Comparison of ENCODE assay signal across 34 cellular contexts in the genomic region with DNA sequence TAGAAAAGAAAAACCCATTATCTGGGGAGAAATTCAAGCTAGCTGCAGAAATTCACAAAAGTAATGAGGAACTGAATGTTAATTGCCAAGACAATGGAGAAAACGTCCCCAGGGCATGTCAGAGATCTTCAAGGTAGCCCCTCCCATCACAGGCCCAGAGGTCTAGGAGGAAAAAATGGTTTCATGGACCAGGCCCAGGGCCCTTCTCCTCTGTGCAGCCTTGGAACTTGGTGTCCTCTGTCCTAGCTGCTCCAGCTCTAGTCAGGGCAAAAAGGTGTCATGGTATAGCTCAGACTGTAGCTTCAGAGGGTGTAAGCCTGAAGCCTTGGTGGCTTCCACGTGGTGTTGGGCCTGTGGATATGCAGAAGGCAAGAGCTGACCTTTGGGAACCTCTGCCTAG.
"Had no signal": no experiment of that assay in that cellular context is flagged by ENCODE, and none has a peak within 500 bp of the region (broad histone marks: within the 10 kb centered on the region; RNA-seq: fewer than 3 reads in every experiment).

No MANE protein-coding gene starts in this region.

- H3K4me3 ChIP-seq: coronary artery, dorsolateral prefrontal cortex, esophagus squamous epithelium, gastroesophageal sphincter had no signal

- H3K4me1 Mint-ChIP-seq: activated B cell treated with CpG ODN at 0.5 μM for 24 hours; activated T-helper 17 cell treated with anti-CD3 and anti-CD28 coated beads, Interleukin-2, amount 50 U/mL, for 72 hours; central memory CD8-positive, alpha-beta T cell; endodermal cell; T-helper 17 cell had no signal

- DNase-seq: activated B cell treated with CpG ODN at 0.5 μM for 24 hours; activated CD4-positive, alpha-beta T cell treated with anti-CD3 and anti-CD28 coated beads for 48 hours; activated CD4-positive, alpha-beta T cell treated with anti-CD3 and anti-CD28 coated beads, Interleukin-2, amount 50 U/mL, for 1 hour; activated CD4-positive, alpha-beta T cell treated with anti-CD3 and anti-CD28 coated beads, Interleukin-2, amount 50 U/mL, for 48 hours; activated CD8-positive, alpha-beta memory T cell treated with anti-CD3 and anti-CD28 coated beads for 24 hours; activated CD8-positive, alpha-beta T cell treated with anti-CD3 and anti-CD28 coated beads for 36 hours; activated effector memory CD4-positive, alpha-beta T cell treated with Interleukin-2 at 50 U/mL for 16 hours; activated gamma-delta T cell treated with Interleukin-2 at 50 U/mL for 16 hours; activated naive CD4-positive, alpha-beta T cell treated with anti-CD3 and anti-CD28 coated beads, Interleukin-2, amount 50 U/mL, for 16 hours; activated naive CD4-positive, alpha-beta T cell treated with Interleukin-2 at 50 U/mL for 16 hours; activated T-cell treated with anti-CD3 and anti-CD28 coated beads, Interleukin-2, amount 50 U/mL, for 4 hours; amniotic stem cell; anterior cingulate cortex; brain microvascular endothelial cell; dorsolateral prefrontal cortex; effector memory CD4-positive, alpha-beta T cell; endodermal cell; erythroblast; esophagus squamous epithelium; foreskin melanocyte; T-helper 1 cell; T-helper 17 cell; T1000; WERI-Rb-1 had no signal

- H3K4me1 ChIP-seq: esophagus squamous epithelium, gastroesophageal sphincter had no signal

- H3K27me3 Mint-ChIP-seq: activated B cell treated with CpG ODN at 0.5 μM for 24 hours; activated CD8-positive, alpha-beta T cell treated with anti-CD3 and anti-CD28 coated beads for 36 hours; activated naive CD8-positive, alpha-beta T cell; central memory CD8-positive, alpha-beta T cell; dendritic cell treated with granulocyte-macrophage colony-stimulating factor and Interleukin-4, amounts not matched to agents 40 ng/mL and 50 ng/mL, for 4 days; T-helper 17 cell had no signal

- H3K27ac Mint-ChIP-seq: activated B cell treated with CpG ODN at 0.5 μM for 24 hours; activated CD8-positive, alpha-beta T cell treated with anti-CD3 and anti-CD28 coated beads for 36 hours; activated naive CD8-positive, alpha-beta T cell; activated T-helper 17 cell treated with anti-CD3 and anti-CD28 coated beads, Interleukin-2, amount 50 U/mL, for 72 hours; dendritic cell treated with granulocyte-macrophage colony-stimulating factor and Interleukin-4, amounts not matched to agents 40 ng/mL and 50 ng/mL, for 4 days; endodermal cell; T-helper 17 cell; T-helper 2 cell treated with Interferon-gamma antibody and Interleukin-4, amounts not matched to agents 5 μg/mL and 100 μg/mL, for 36 hours had no signal

- H3K27me3 ChIP-seq: brain microvascular endothelial cell, dorsolateral prefrontal cortex, esophagus squamous epithelium, gastroesophageal sphincter had no signal

- FAIRE-seq: astrocyte, bronchial epithelial cell had no signal

- H3K36me3 ChIP-seq: brain microvascular endothelial cell, esophagus squamous epithelium, gastroesophageal sphincter, WERI-Rb-1 had no signal

- H3K4me3 Mint-ChIP-seq: activated B cell treated with CpG ODN at 0.5 μM for 24 hours; activated CD8-positive, alpha-beta T cell treated with anti-CD3 and anti-CD28 coated beads for 36 hours; activated naive CD8-positive, alpha-beta T cell; activated T-cell treated with anti-CD3 and anti-CD28 coated beads, Interleukin-2, amount 50 U/mL, for 4 hours; activated T-helper 17 cell treated with anti-CD3 and anti-CD28 coated beads, Interleukin-2, amount 50 U/mL, for 72 hours; central memory CD8-positive, alpha-beta T cell; dendritic cell treated with granulocyte-macrophage colony-stimulating factor and Interleukin-4, amounts not matched to agents 40 ng/mL and 50 ng/mL, for 4 days; endodermal cell; T-helper 17 cell; T-helper 2 cell treated with Interferon-gamma antibody and Interleukin-4, amounts not matched to agents 5 μg/mL and 100 μg/mL, for 36 hours had no signal

- ATAC-seq: activated CD4-positive, CD25-positive, alpha-beta regulatory T cell treated with anti-CD3 and anti-CD28 coated beads, Interleukin-2, amount 50 U/mL, for 24 hours; activated CD8-positive, alpha-beta T cell treated with anti-CD3 and anti-CD28 coated beads for 36 hours; activated T-cell treated with anti-CD3 and anti-CD28 coated beads, Interleukin-2, amount 50 U/mL, for 4 hours; activated T-helper 17 cell treated with anti-CD3 and anti-CD28 coated beads, Interleukin-2, amount 50 U/mL, for 72 hours; gastroesophageal sphincter; T-helper 17 cell had no signal

- H3K27ac ChIP-seq: brain microvascular endothelial cell, coronary artery, dorsolateral prefrontal cortex, esophagus squamous epithelium, gastroesophageal sphincter, WERI-Rb-1 had no signal
